ENCODE assay signal across 11 cellular contexts in the genomic region with DNA sequence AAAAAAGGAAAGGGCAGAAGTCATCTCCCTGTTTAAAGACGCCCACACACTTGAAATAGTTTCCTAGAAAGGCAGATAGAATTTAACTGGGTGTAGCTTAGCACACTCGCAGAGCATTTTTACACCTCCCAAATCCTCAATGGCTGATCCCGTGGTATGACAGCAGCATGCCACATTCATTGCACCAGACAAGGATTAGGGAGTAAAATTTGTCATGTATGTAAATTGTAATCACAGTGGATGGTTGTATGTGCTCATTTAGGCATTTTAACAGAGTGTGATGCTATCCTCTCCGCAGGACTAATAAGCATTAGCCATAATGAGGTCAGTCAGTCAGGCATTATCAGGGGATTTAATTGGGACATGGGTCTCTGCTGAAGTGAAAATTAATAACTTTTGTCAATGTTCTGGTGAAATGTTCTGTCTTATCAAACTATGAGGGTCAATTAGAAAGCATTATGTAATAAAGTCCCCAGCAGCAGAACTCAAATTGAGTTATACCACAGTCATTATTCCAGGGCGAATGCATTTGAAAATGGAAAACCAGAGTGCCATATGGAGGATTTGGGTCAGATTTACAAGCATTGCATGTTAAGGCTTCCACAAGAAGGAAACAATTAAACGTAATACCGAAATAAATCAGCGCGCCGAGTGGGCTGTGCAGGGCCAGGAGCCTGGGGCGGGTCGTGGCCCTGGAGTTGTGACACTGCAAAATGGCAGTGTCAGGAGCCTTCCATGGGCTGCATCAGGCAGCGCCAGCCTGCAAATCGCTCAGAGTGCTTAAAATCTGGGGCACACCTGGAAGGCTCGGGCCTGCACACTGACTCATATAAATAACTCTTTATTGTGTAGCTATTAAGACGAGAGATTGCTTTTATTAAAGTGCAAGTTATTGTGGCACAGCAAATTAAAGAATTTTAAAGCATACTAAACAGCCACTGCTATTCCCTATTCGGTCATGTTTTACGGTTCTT.
DNase-seq lines count a peak whose midpoint lies in the region; ATAC-seq and TF ChIP-seq lines count a peak whose summit lies in the region.
"Had no signal": no experiment of that assay in that cellular context is flagged by ENCODE, and none has a peak within 500 bp of the region (broad histone marks: within the 10 kb centered on the region; RNA-seq: fewer than 3 reads in every experiment).

No MANE protein-coding gene starts in this region.

- H3K4me1 ChIP-seq in GM23248 (ENCODE audit: insufficient read depth) (peaks cover 15% of the 10 kb centered on the region; the same call in 1 of the 2 replicates), adipocyte (ENCODE audit: control insufficient read depth, insufficient read depth, low read length) (peaks cover 26% of the 10 kb centered on the region), right lobe of liver (peaks cover 0 to 7% (median 0%) of the 10 kb centered on the region in 4 donors), suprapubic skin (no peaks in the 10 kb centered on the region)

- peak overlapping the region; percentile 19 for H3K27ac ChIP-seq in GM23248
- H3K27ac ChIP-seq in right lobe of liver: peak overlapping the region; percentile 87 to 93 (median 93)
- H3K27ac ChIP-seq in suprapubic skin: no peak overlapping the region

- intact Hi-C loops in right lobe of liver (cut with DNase I): no loop called here

- ATAC-seq in right lobe of liver (peak; percentile 62 to 70 (median 66)), GM21360 (IDR thresholded peaks at IDR 0.05; ENCODE audit: unreplicated experiment) (no peak)

- H3K4me3 ChIP-seq in GM23248: peak overlapping the region; percentile 73
- H3K4me3 ChIP-seq in adipocyte (ENCODE audit: low read length): peak overlapping the region; percentile 82
- H3K4me3 ChIP-seq in right lobe of liver: peak overlapping the region in 2 of 3 donors; percentile 41 to 55
- peak overlapping the region; percentile 19 for H3K4me3 ChIP-seq in suprapubic skin

- H3K9me3 ChIP-seq in GM23248 (ENCODE audit: low read depth) (no peaks in the 10 kb centered on the region), adipocyte (ENCODE audit: control insufficient read depth, low read length) (no peaks in the 10 kb centered on the region), right lobe of liver (no peaks in the 10 kb centered on the region), suprapubic skin (no peaks in the 10 kb centered on the region)

- 0 out of 2 replicates have a peak, but pooled peaks cover 5% of the 10 kb centered on the region for H3F3A ChIP-seq in GM23248 (ENCODE audit: insufficient read depth)

- H3K9me2 ChIP-seq in GM23248 (ENCODE audit: insufficient read depth): no peaks in the 10 kb centered on the region

- no peaks in the 10 kb centered on the region for H3K79me2 ChIP-seq in GM23248 (ENCODE audit: insufficient read depth)

- 66 to 71% methylated on average over 18 of the region's 18 CpGs for WGBS in GM23248 (ENCODE audit: low coverage in 1 of 2, low lambda C conversion rate in 2 of 2, missing lambda C conversion rate in 2 of 2), 2 experiments
- WGBS in right lobe of liver (ENCODE audit: insufficient coverage, low coverage, low lambda C conversion rate, missing lambda C conversion rate): 80% methylated on average over 16 of the region's 18 CpGs
- 81% methylated on average over 18 of the region's 18 CpGs for WGBS in suprapubic skin

- no peaks in the 10 kb centered on the region for H3K27me3 ChIP-seq in GM23248 (replicated peaks; ENCODE audit: insufficient read depth)
- peaks cover 15% of the 10 kb centered on the region for H3K27me3 ChIP-seq in adipocyte (replicated peaks; ENCODE audit: control insufficient read depth, insufficient read depth, low read length)
- no peaks in the 10 kb centered on the region for H3K27me3 ChIP-seq in right lobe of liver
- H3K27me3 ChIP-seq in suprapubic skin: no peaks in the 10 kb centered on the region

- peak; percentile 60 for DNase-seq in GM23248
- peak; percentile 57 for DNase-seq in adipocyte (ENCODE audit: low read depth)
- DNase-seq in right lobe of liver: no peak
- DNase-seq in suprapubic skin (ENCODE audit: low spot score in 2 of 2): no peak
- no peak for DNase-seq in D341Med (ENCODE audit: low spot score)
- no peak for DNase-seq in stimulated activated naive CD4-positive, alpha-beta T cell treated with Interleukin-2 at 50 U/mL for 16 hours (lab: John Stamatoyannopoulos, UW)
- DNase-seq in kidney tubule cell (ENCODE audit: low spot score): no peak
- DNase-seq: activated CD4-positive, alpha-beta T cell treated with anti-CD3 and anti-CD28 coated beads, Interleukin-2, amount 10 ng/mL, durations not matched to agents 7 days and 5 days; cortex of kidney; NCI-H69 had no signal

- peak overlapping the region; percentile 80 for H3K4me2 ChIP-seq in GM23248 (ENCODE audit: unreplicated experiment)

- H3K36me3 ChIP-seq in GM23248 (ENCODE audit: low read depth) (no peaks in the 10 kb centered on the region), adipocyte (ENCODE audit: control insufficient read depth, insufficient read depth, low read length, severe bottlenecking) (no peaks in the 10 kb centered on the region), right lobe of liver (no peaks in the 10 kb centered on the region), suprapubic skin (no peaks in the 10 kb centered on the region)

- peak overlapping the region; percentile 87 for H2AFZ ChIP-seq in GM23248

- no peaks in the 10 kb centered on the region for H4K20me1 ChIP-seq in GM23248 (ENCODE audit: insufficient read depth)

- TF ChIP-seq EP300 in suprapubic skin (IDR thresholded peaks at IDR 0.05): no peak

- TF ChIP-seq POLR2A in right lobe of liver (IDR thresholded peaks at IDR 0.05): peak; percentile 23
- TF ChIP-seq POLR2A in suprapubic skin (IDR thresholded peaks at IDR 0.05): no peak

- TF ChIP-seq CTCF in right lobe of liver (IDR thresholded peaks at IDR 0.05) (no peak), suprapubic skin (IDR thresholded peaks at IDR 0.05) (no peak)

- in situ Hi-C loops in GM23248 (cut with MboI): no loop called here

- H3K9ac ChIP-seq in GM23248 (peak overlapping the region; percentile 60), adipocyte (ENCODE audit: low read length) (peak overlapping the region; percentile 86)

Comparison
In these comparisons a context has a peak if more than half of its experiments do, and no peak if none do; other contexts are left out.
1. DNase-seq: peak in GM23248 (single experiment) and adipocyte (single experiment); none in right lobe of liver (0 of 3), suprapubic skin (0 of 2), D341Med (single experiment), stimulated activated naive CD4-positive, alpha-beta T cell treated with Interleukin-2 at 50 U/mL for 16 hours (single experiment) and kidney tubule cell (single experiment).
2. H3K4me3 ChIP-seq: peak in every context shown above with its lines; median percentile 82 in adipocyte; 73 in GM23248; 48 in right lobe of liver; 19 in suprapubic skin.